32 cellular contexts compared by ENCODE assay signal in genomic region chr16:72122916-72123315, GRCh38. TPM values are rescaled to one million over a fixed set of nuclear protein-coding genes. Genes with fewer than 3 reads are reported as not detected.
"Had no signal": no experiment of that assay in that cellular context is flagged by ENCODE, and none has a peak within 500 bp of the region (broad histone marks: within the 10 kb centered on the region; RNA-seq: fewer than 3 reads in every experiment).

No MANE protein-coding gene starts in this region.

- H3K4me3 Mint-ChIP-seq: activated CD4-positive, alpha-beta memory T cell treated with anti-CD3 and anti-CD28 coated beads for 36 hours; activated CD4-positive, alpha-beta T cell treated with anti-CD3 and anti-CD28 coated beads for 36 hours; activated CD4-positive, alpha-beta T cell treated with anti-CD3 and anti-CD28 coated beads, Interleukin-2, amount 10 ng/mL, durations not matched to agents 24 days and 14 days; activated naive CD8-positive, alpha-beta T cell; activated T-cell treated with anti-CD3 and anti-CD28 coated beads, Interleukin-2, amount 50 U/mL, for 4 hours; activated T-helper 17 cell treated with anti-CD3 and anti-CD28 coated beads, Interleukin-2, amount 50 U/mL, for 72 hours; central memory CD8-positive, alpha-beta T cell; effector memory CD8-positive, alpha-beta T cell had no signal

- H3K4me3 ChIP-seq: dorsolateral prefrontal cortex, esophagus squamous epithelium, gastroesophageal sphincter had no signal

- ATAC-seq: activated CD4-positive, alpha-beta T cell treated with anti-CD3 and anti-CD28 coated beads for 36 hours; activated T-cell treated with anti-CD3 and anti-CD28 coated beads, Interleukin-2, amount 50 U/mL, for 4 hours; activated T-helper 17 cell treated with anti-CD3 and anti-CD28 coated beads, Interleukin-2, amount 50 U/mL, for 72 hours; effector memory CD8-positive, alpha-beta T cell; gastroesophageal sphincter had no signal

- H3K27ac Mint-ChIP-seq: activated CD4-positive, alpha-beta memory T cell treated with anti-CD3 and anti-CD28 coated beads for 36 hours; activated CD4-positive, alpha-beta T cell treated with anti-CD3 and anti-CD28 coated beads for 36 hours; activated CD4-positive, alpha-beta T cell treated with anti-CD3 and anti-CD28 coated beads, Interleukin-2, amount 10 ng/mL, durations not matched to agents 24 days and 14 days; activated naive CD8-positive, alpha-beta T cell; activated T-helper 17 cell treated with anti-CD3 and anti-CD28 coated beads, Interleukin-2, amount 50 U/mL, for 72 hours; effector memory CD8-positive, alpha-beta T cell had no signal

- H3K36me3 ChIP-seq: brain microvascular endothelial cell, esophagus squamous epithelium, gastroesophageal sphincter had no signal

- H3K9me3 Mint-ChIP-seq: activated CD4-positive, alpha-beta memory T cell treated with anti-CD3 and anti-CD28 coated beads for 36 hours; activated CD4-positive, alpha-beta T cell treated with anti-CD3 and anti-CD28 coated beads, Interleukin-2, amount 10 ng/mL, durations not matched to agents 24 days and 14 days; activated T-cell treated with anti-CD3 and anti-CD28 coated beads, Interleukin-2, amount 50 U/mL, for 4 hours; activated T-helper 17 cell treated with anti-CD3 and anti-CD28 coated beads, Interleukin-2, amount 50 U/mL, for 72 hours; central memory CD8-positive, alpha-beta T cell; effector memory CD8-positive, alpha-beta T cell had no signal

- H3K36me3 Mint-ChIP-seq: activated CD4-positive, alpha-beta memory T cell treated with anti-CD3 and anti-CD28 coated beads for 36 hours; activated naive CD8-positive, alpha-beta T cell had no signal

- DNase-seq: activated CD4-positive, alpha-beta memory T cell treated with anti-CD3 and anti-CD28 coated beads for 36 hours; activated CD4-positive, alpha-beta T cell treated with anti-CD3 and anti-CD28 coated beads for 36 hours; activated CD4-positive, alpha-beta T cell treated with anti-CD3 and anti-CD28 coated beads, Interleukin-2, amount 10 ng/mL, durations not matched to agents 24 days and 14 days; activated CD4-positive, CD25-positive, alpha-beta regulatory T cell; activated CD4-positive, CD25-positive, alpha-beta regulatory T cell treated with anti-CD3 and anti-CD28 coated beads, Interleukin-2, amount 50 U/mL, for 72 hours; activated CD8-positive, alpha-beta memory T cell treated with anti-CD3 and anti-CD28 coated beads for 24 hours; activated effector memory CD4-positive, alpha-beta T cell treated with Interleukin-2 at 50 U/mL for 16 hours; activated gamma-delta T cell treated with Interleukin-2 at 50 U/mL for 16 hours; activated naive CD4-positive, alpha-beta T cell treated with anti-CD3 and anti-CD28 coated beads, Interleukin-2, amount 50 U/mL, for 16 hours; activated naive CD4-positive, alpha-beta T cell treated with Interleukin-2 at 50 U/mL for 16 hours; activated T-cell treated with anti-CD3 and anti-CD28 coated beads, Interleukin-2, amount 50 U/mL, for 4 hours; amniotic stem cell; anterior cingulate cortex; brain microvascular endothelial cell; dorsolateral prefrontal cortex; effector memory CD8-positive, alpha-beta T cell; esophagus squamous epithelium; foreskin melanocyte; T-helper 2 cell had no signal

- H3K27me3 ChIP-seq: brain microvascular endothelial cell, dorsolateral prefrontal cortex, esophagus squamous epithelium, gastroesophageal sphincter had no signal

- H3K4me1 Mint-ChIP-seq: activated CD4-positive, alpha-beta T cell treated with anti-CD3 and anti-CD28 coated beads, Interleukin-2, amount 10 ng/mL, durations not matched to agents 24 days and 14 days; activated T-helper 17 cell treated with anti-CD3 and anti-CD28 coated beads, Interleukin-2, amount 50 U/mL, for 72 hours had no signal

- H3K27ac ChIP-seq: brain microvascular endothelial cell, dorsolateral prefrontal cortex, epithelial cell of prostate, esophagus squamous epithelium, gastroesophageal sphincter had no signal

- H3K9me3 ChIP-seq: esophagus squamous epithelium, gastroesophageal sphincter had no signal

RNA-seq across cellular contexts. Expression of gene HPR, which starts 59.9 kb away (rescaled TPM):
- total RNA-seq: activated CD4-positive, alpha-beta memory T cell treated with anti-CD3 and anti-CD28 coated beads for 36 hours; activated CD4-positive, alpha-beta T cell treated with anti-CD3 and anti-CD28 coated beads for 36 hours; activated CD4-positive, alpha-beta T cell treated with anti-CD3 and anti-CD28 coated beads, Interleukin-2, amount 10 ng/mL, durations not matched to agents 24 days and 14 days; activated T-cell treated with anti-CD3 and anti-CD28 coated beads, Interleukin-2, amount 50 U/mL, for 4 hours; activated T-helper 17 cell treated with anti-CD3 and anti-CD28 coated beads, Interleukin-2, amount 50 U/mL, for 72 hours; astrocyte; bronchial epithelial cell; chondrocyte; endothelial cell of umbilical vein; esophagus squamous epithelium; fibroblast of lung; fibroblast of villous mesenchyme; glomerular endothelial cell; T-helper 1 cell treated with Interleukin-12 subunit alpha and Interleukin-12 subunit beta and Interleukin-4 antibody, amounts not matched to agents 30 ng/mL and 1 ng/mL, for 36 hours had no signal
